24 cellular contexts compared by ENCODE assay signal in the genomic region with DNA sequence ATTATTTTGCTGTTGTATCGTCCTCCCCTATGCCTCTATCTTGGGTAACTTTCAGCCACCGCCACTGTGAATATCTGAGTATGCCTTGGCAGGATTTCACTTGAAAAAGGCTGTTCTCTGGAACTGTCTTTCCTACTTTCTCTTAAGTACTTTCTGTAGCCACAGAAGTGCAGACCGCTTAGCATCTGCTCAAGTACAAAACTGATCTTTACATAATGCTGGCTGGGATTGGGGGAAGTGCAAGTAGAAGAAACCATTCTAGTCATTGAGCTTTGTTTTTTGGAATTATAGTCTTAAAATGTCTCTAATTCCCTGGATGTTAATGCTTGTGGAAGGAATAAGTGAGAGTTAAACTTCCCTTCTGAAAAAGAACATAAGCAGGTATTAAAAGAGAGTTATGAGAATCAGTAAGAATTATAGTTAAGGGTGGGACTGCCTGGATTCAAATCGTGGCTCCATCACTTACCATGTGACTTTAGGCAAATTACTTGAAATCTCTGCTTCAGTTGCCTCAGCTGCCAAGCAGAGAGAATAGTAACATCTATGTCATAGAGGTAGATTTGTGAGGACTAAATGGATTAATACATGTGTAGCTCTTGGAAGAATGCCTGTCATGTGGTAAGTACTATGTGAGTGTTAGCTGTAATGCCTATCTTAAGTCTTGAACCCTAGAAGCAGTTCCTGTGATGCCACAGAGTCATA.
DNase-seq lines count a peak whose midpoint lies in the region; ATAC-seq and TF ChIP-seq lines count a peak whose summit lies in the region.
"Had no signal": no experiment of that assay in that cellular context is flagged by ENCODE, and none has a peak within 500 bp of the region (broad histone marks: within the 10 kb centered on the region; RNA-seq: fewer than 3 reads in every experiment).

No MANE protein-coding gene starts in this region.

- no peaks in the 10 kb centered on the region for H4K20me1 ChIP-seq in Loucy (ENCODE audit: insufficient read depth, low read length, poor library complexity, severe bottlenecking)

- CTCF ChIA-PET in activated B cell treated with CpG ODN at 0.5 μM for 24 hours (lab: Charles Lee) = interaction anchor here (1.7 kb wide), 1 partner anchor 15 kb away, joined by 3 read pairs; no protein-coding TSS in a partner anchor

- H3K4me3 Mint-ChIP-seq in activated naive CD8-positive, alpha-beta T cell = peak overlapping the region; percentile 43
- H3K4me3 Mint-ChIP-seq in activated naive CD8-positive, alpha-beta T cell treated with anti-CD3 and anti-CD28 coated beads, Interleukin-2, amount 50 U/mL, for 24 hours = no peak overlapping the region
- peak overlapping the region; percentile 58 for H3K4me3 Mint-ChIP-seq in activated B cell treated with CpG ODN at 0.5 μM for 24 hours
- H3K4me3 Mint-ChIP-seq in CD14-positive monocyte = no peak overlapping the region
- H3K4me3 Mint-ChIP-seq: GM23338, HFFc6 had no signal

- no peak for TF ChIP-seq CTCF in Loucy (conservative IDR thresholded peaks at IDR 0.05; ENCODE audit: low read length)
- TF ChIP-seq CTCF in activated B cell treated with CpG ODN at 0.5 μM for 24 hours (IDR thresholded peaks at IDR 0.05) = no peak
- TF ChIP-seq CTCF in CD14-positive monocyte (IDR thresholded peaks at IDR 0.05) = no peak
- TF ChIP-seq CTCF in prostate gland (IDR thresholded peaks at IDR 0.05) = no peak

- H3K27ac Mint-ChIP-seq in activated naive CD8-positive, alpha-beta T cell = no peak overlapping the region
- no peak overlapping the region for H3K27ac Mint-ChIP-seq in activated naive CD8-positive, alpha-beta T cell treated with anti-CD3 and anti-CD28 coated beads, Interleukin-2, amount 50 U/mL, for 24 hours
- peak overlapping the region; percentile 84 for H3K27ac Mint-ChIP-seq in activated B cell treated with CpG ODN at 0.5 μM for 24 hours
- no peak overlapping the region for H3K27ac Mint-ChIP-seq in CD14-positive monocyte
- H3K27ac Mint-ChIP-seq: effector memory CD8-positive, alpha-beta T cell; GM23338; HFFc6 had no signal

- no peaks in the 10 kb centered on the region for H3K9me3 Mint-ChIP-seq in activated naive CD8-positive, alpha-beta T cell (ENCODE audit: low read depth)
- H3K9me3 Mint-ChIP-seq in activated naive CD8-positive, alpha-beta T cell treated with anti-CD3 and anti-CD28 coated beads, Interleukin-2, amount 50 U/mL, for 24 hours = no peaks in the 10 kb centered on the region
- H3K9me3 Mint-ChIP-seq in activated B cell treated with CpG ODN at 0.5 μM for 24 hours = peaks cover 2% of the 10 kb centered on the region
- H3K9me3 Mint-ChIP-seq in CD14-positive monocyte = peaks cover 0 to 3% (median 0%) of the 10 kb centered on the region in 7 donors
- H3K9me3 Mint-ChIP-seq: effector memory CD8-positive, alpha-beta T cell; GM23338; HFFc6 had no signal

- H3K27ac ChIP-seq in prostate gland = no peak overlapping the region
- H3K27ac ChIP-seq: C4-2B, esophagus muscularis mucosa, left lung, PC-9 had no signal

- H3K27me3 Mint-ChIP-seq in activated naive CD8-positive, alpha-beta T cell = no peaks in the 10 kb centered on the region
- H3K27me3 Mint-ChIP-seq in activated naive CD8-positive, alpha-beta T cell treated with anti-CD3 and anti-CD28 coated beads, Interleukin-2, amount 50 U/mL, for 24 hours = no peaks in the 10 kb centered on the region
- no peaks in the 10 kb centered on the region for H3K27me3 Mint-ChIP-seq in activated B cell treated with CpG ODN at 0.5 μM for 24 hours
- no peaks in the 10 kb centered on the region for H3K27me3 Mint-ChIP-seq in CD14-positive monocyte (ENCODE audit: low read depth in 3 of 3)
- H3K27me3 Mint-ChIP-seq: effector memory CD8-positive, alpha-beta T cell; naive thymus-derived CD4-positive, alpha-beta T cell had no signal

- intact Hi-C loops in activated B cell treated with CpG ODN at 0.5 μM for 24 hours (cut with micrococcal nuclease) = loop anchor here (1.0 to 5.0 kb wide), 4 partner anchors 18 to 318 kb away; no protein-coding TSS in a partner anchor
- intact Hi-C loops in CD14-positive monocyte (cut with micrococcal nuclease) = no loop called here
- intact Hi-C loops in prostate gland (cut with DNase I) = no loop called here

- peaks cover 3% of the 10 kb centered on the region for H3K36me3 Mint-ChIP-seq in activated naive CD8-positive, alpha-beta T cell
- H3K36me3 Mint-ChIP-seq in activated naive CD8-positive, alpha-beta T cell treated with anti-CD3 and anti-CD28 coated beads, Interleukin-2, amount 50 U/mL, for 24 hours (ENCODE audit: low read depth) = no peaks in the 10 kb centered on the region
- H3K36me3 Mint-ChIP-seq in activated B cell treated with CpG ODN at 0.5 μM for 24 hours (ENCODE audit: low read depth) (no peaks in the 10 kb centered on the region), CD14-positive monocyte (no peaks in the 10 kb centered on the region)
- H3K36me3 Mint-ChIP-seq: naive thymus-derived CD4-positive, alpha-beta T cell had no signal

- H3K79me2 ChIP-seq in Loucy (ENCODE audit: insufficient read depth, low read length) = no peaks in the 10 kb centered on the region

- H3K4me3 ChIP-seq in Loucy (ENCODE audit: low read length, poor library complexity, severe bottlenecking) (peak overlapping the region; percentile 57), prostate gland (no peak overlapping the region)
- H3K4me3 ChIP-seq: colonic mucosa, esophagus muscularis mucosa, GM23338, K562, left lung, PC-9, skin epidermis had no signal

- no peak overlapping the region for H2AFZ ChIP-seq in Loucy (ENCODE audit: low read length)
- H2AFZ ChIP-seq: GM23338, PC-9 had no signal

- POLR2A ChIA-PET in activated B cell treated with CpG ODN at 0.5 μM for 24 hours (lab: Charles Lee) = interaction anchor here (0.5 to 7.0 kb wide), 8 partner anchors 10 to 1293 kb away, joined by 3 to 105 read pairs (median 5); partner anchors contain the start of genes BCOR and MID1IP1

- H3K36me3 ChIP-seq in Loucy (ENCODE audit: insufficient read depth, low read length) (no peaks in the 10 kb centered on the region), prostate gland (no peaks in the 10 kb centered on the region)
- H3K36me3 ChIP-seq: colonic mucosa, esophagus muscularis mucosa, left lung had no signal

- H3K4me2 ChIP-seq in Loucy (ENCODE audit: low read depth, low read length, poor library complexity, severe bottlenecking) = peak overlapping the region; percentile 78
- H3K4me2 ChIP-seq: GM23338, PC-9 had no signal

- TF ChIP-seq POLR2A in prostate gland (IDR thresholded peaks at IDR 0.05) = no peak

- H3K9ac ChIP-seq in Loucy (ENCODE audit: low read depth, low read length, poor library complexity, severe bottlenecking) = peak overlapping the region; percentile 65

- no peak for DNase-seq in activated naive CD8-positive, alpha-beta T cell treated with anti-CD3 and anti-CD28 coated beads, Interleukin-2, amount 50 U/mL, for 24 hours
- DNase-seq in activated B cell treated with CpG ODN at 0.5 μM for 24 hours = no peak
- DNase-seq in CD14-positive monocyte (ENCODE audit: low spot score) = no peak
- no peak for DNase-seq in NOMO-1 treated with dmso at 0.1 percent for 144 hours (lab: John Stamatoyannopoulos, UW; ENCODE audit: unreplicated experiment)
- no peak for DNase-seq in prostate gland (ENCODE audit: low spot score)
- DNase-seq: activated CD4-positive, CD25-positive, alpha-beta regulatory T cell treated with anti-CD3 and anti-CD28 coated beads, Interleukin-2, amount 50 U/mL, for 72 hours; activated gamma-delta T cell; effector memory CD8-positive, alpha-beta T cell; HFFc6; hippocampal formation; left lung; NCI-H1694; PC-9; substantia nigra; SW 1271 had no signal

- H3F3A ChIP-seq in Loucy (ENCODE audit: low read depth) = peaks cover 10% of the 10 kb centered on the region

- H3K9me3 ChIP-seq in Loucy (ENCODE audit: insufficient read depth, low read depth, low read length) = no peaks in the 10 kb centered on the region
- H3K9me3 ChIP-seq in prostate gland = no peaks in the 10 kb centered on the region
- H3K9me3 ChIP-seq: colonic mucosa, esophagus muscularis mucosa, left lung had no signal

- peaks cover 22% of the 10 kb centered on the region for H3K4me1 Mint-ChIP-seq in activated naive CD8-positive, alpha-beta T cell (ENCODE audit: low read depth)
- peaks cover 21% of the 10 kb centered on the region for H3K4me1 Mint-ChIP-seq in activated naive CD8-positive, alpha-beta T cell treated with anti-CD3 and anti-CD28 coated beads, Interleukin-2, amount 50 U/mL, for 24 hours
- H3K4me1 Mint-ChIP-seq in activated B cell treated with CpG ODN at 0.5 μM for 24 hours (peaks cover 44% of the 10 kb centered on the region), CD14-positive monocyte (peaks cover 22% of the 10 kb centered on the region)

- ATAC-seq in activated naive CD8-positive, alpha-beta T cell treated with anti-CD3 and anti-CD28 coated beads, Interleukin-2, amount 50 U/mL, for 24 hours = no peak
- no peak for ATAC-seq in activated B cell treated with CpG ODN at 0.5 μM for 24 hours (ENCODE audit: low read depth)
- ATAC-seq: GM23338, K562 had no signal

- H3K4me1 ChIP-seq in Loucy (ENCODE audit: insufficient read depth, low read length, poor library complexity, severe bottlenecking) = peaks cover 49% of the 10 kb centered on the region
- no peaks in the 10 kb centered on the region for H3K4me1 ChIP-seq in prostate gland (replicated peaks)
- H3K4me1 ChIP-seq: colonic mucosa had no signal

- WGBS in prostate gland = 88% methylated on average over 4 of the region's 4 CpGs

- H3K9me2 ChIP-seq in Loucy (replicated peaks; ENCODE audit: low read depth, low read length) = no peaks in the 10 kb centered on the region

- no peaks in the 10 kb centered on the region for H3K27me3 ChIP-seq in Loucy (ENCODE audit: insufficient read depth, low read length, poor library complexity, severe bottlenecking)
- H3K27me3 ChIP-seq in prostate gland (replicated peaks; ENCODE audit: insufficient read depth) = no peaks in the 10 kb centered on the region
- H3K27me3 ChIP-seq: colonic mucosa, esophagus muscularis mucosa, left lung had no signal

Comparison
In these comparisons a context has a peak if more than half of its experiments do, and no peak if none do; other contexts are left out.
1. H3K4me3 Mint-ChIP-seq: peak in activated naive CD8-positive, alpha-beta T cell (single experiment) and activated B cell treated with CpG ODN at 0.5 μM for 24 hours (single experiment); none in activated naive CD8-positive, alpha-beta T cell treated with anti-CD3 and anti-CD28 coated beads, Interleukin-2, amount 50 U/mL, for 24 hours (single experiment) and CD14-positive monocyte (0 of 2).